17 cellular contexts compared by ENCODE assay signal in genomic region chr1:13664451-13664850, GRCh38. TPM values are rescaled to one million over a fixed set of nuclear protein-coding genes. Genes with fewer than 3 reads are reported as not detected.
DNase-seq lines count a peak whose midpoint lies in the region; ATAC-seq and TF ChIP-seq lines count a peak whose summit lies in the region.
"Had no signal": no experiment of that assay in that cellular context is flagged by ENCODE, and none has a peak within 500 bp of the region (broad histone marks: within the 10 kb centered on the region; RNA-seq: fewer than 3 reads in every experiment).

No MANE protein-coding gene starts in this region.

- H3K36me3 ChIP-seq in mammary epithelial cell (ENCODE audit: insufficient read depth, low read length) (no peaks in the 10 kb centered on the region), vagina (no peaks in the 10 kb centered on the region)
- H3K36me3 ChIP-seq: HAP-1, right atrium auricular region, thyroid gland had no signal

- H3K36me3 Mint-ChIP-seq in activated naive CD4-positive, alpha-beta T cell treated with anti-CD3 and anti-CD28 coated beads, Interleukin-2, amount 50 U/mL, for 72 hours = peaks cover under 1 to 2% of the 10 kb centered on the region in 2 donors

- no peaks in the 10 kb centered on the region for H3K9me3 Mint-ChIP-seq in activated naive CD4-positive, alpha-beta T cell treated with anti-CD3 and anti-CD28 coated beads, Interleukin-2, amount 50 U/mL, for 72 hours

- CTCF ChIA-PET in mammary epithelial cell (lab: Charles Lee; ENCODE audit: low non-redundant PET) = no interaction called here

- no peaks in the 10 kb centered on the region for H4K20me1 ChIP-seq in mammary epithelial cell (ENCODE audit: insufficient read depth, low read length)

- H3K27ac ChIP-seq in mammary epithelial cell (ENCODE audit: insufficient read depth, low read depth, low read length) (no peak overlapping the region), vagina (peak overlapping the region; percentile 74)
- H3K27ac ChIP-seq: right atrium auricular region, thyroid gland had no signal

- H3K27me3 ChIP-seq in mammary epithelial cell (ENCODE audit: insufficient read depth, low read length) = no peaks in the 10 kb centered on the region
- no peaks in the 10 kb centered on the region for H3K27me3 ChIP-seq in vagina
- H3K27me3 ChIP-seq: right atrium auricular region, thyroid gland had no signal

- no peak for TF ChIP-seq POLR2A in vagina (IDR thresholded peaks at IDR 0.05)

- H3K27ac Mint-ChIP-seq in activated naive CD4-positive, alpha-beta T cell treated with anti-CD3 and anti-CD28 coated beads, Interleukin-2, amount 50 U/mL, for 72 hours = no peak overlapping the region
- H3K27ac Mint-ChIP-seq: activated T-cell treated with anti-CD3 and anti-CD28 coated beads, Interleukin-2, amount 50 U/mL, for 24 hours; CD8-positive, alpha-beta memory T cell; stimulated activated naive B cell treated with anti-CD40 and anti-IgM and Interleukin-4, amounts not matched to agents 10 μg/mL and 1 μg/mL and 100 μg/mL, for 72 hours had no signal

- in situ Hi-C loops in mammary epithelial cell (cut with MboI; ENCODE audit: low sequenced_read_pairs in 2 of 2) = loop anchor here in 1 of 2 donors (10.0 kb wide), 1 partner anchor 290 kb away; no protein-coding TSS in a partner anchor

- H3K4me1 ChIP-seq in mammary epithelial cell (ENCODE audit: insufficient read depth, low read length) (peaks cover 3% of the 10 kb centered on the region), vagina (peaks cover 52% of the 10 kb centered on the region)
- H3K4me1 ChIP-seq: right atrium auricular region, thyroid gland had no signal

- H3K4me2 ChIP-seq in mammary epithelial cell (ENCODE audit: insufficient read depth, low read depth, low read length) = peak overlapping the region; percentile 37

- intact Hi-C loops in mammary epithelial cell (cut with micrococcal nuclease) = loop anchor here (2.0 to 10.0 kb wide), 3 partner anchors 82 to 310 kb away; partner anchors contain the start of gene PDPN
- intact Hi-C loops in vagina (cut with DNase I) = loop anchor here (2.0 to 10.0 kb wide), 2 partner anchors 140 to 292 kb away; no protein-coding TSS in a partner anchor

- dilution Hi-C loops in mammary epithelial cell (cut with HindIII; ENCODE audit: low sequenced_read_pairs) = no loop called here

- H2AFZ ChIP-seq in mammary epithelial cell (ENCODE audit: low read depth, low read length) = peak overlapping the region; percentile 9

- no peak for DNase-seq in activated naive CD4-positive, alpha-beta T cell treated with anti-CD3 and anti-CD28 coated beads, Interleukin-2, amount 50 U/mL, for 72 hours (ENCODE audit: low spot score in 2 of 2)
- DNase-seq in activated naive CD4-positive, alpha-beta T cell (lab: John Stamatoyannopoulos, UW) = no peak
- DNase-seq in mammary epithelial cell (peak; percentile 71), vagina (ENCODE audit: extremely low spot score in 2 of 2) (no peak), AG08395 (ENCODE audit: low spot score) (no peak)
- DNase-seq: activated T-cell treated with anti-CD3 and anti-CD28 coated beads, Interleukin-2, amount 50 U/mL, for 24 hours; CD8-positive, alpha-beta memory T cell; cortex of kidney; kidney; Right ventricle myocardium superior; stimulated activated naive B cell treated with anti-CD40 and anti-IgM and Interleukin-4, amounts not matched to agents 10 μg/mL and 1 μg/mL and 100 μg/mL, for 72 hours; thyroid gland had no signal

- H3K9ac ChIP-seq in mammary epithelial cell (ENCODE audit: insufficient read depth, low read length) = no peak overlapping the region

- no TSS peak for BruUV-seq in mammary epithelial cell (replicated peaks; lab: Mats Ljungman, UMichigan)

- ATAC-seq in activated naive CD4-positive, alpha-beta T cell treated with anti-CD3 and anti-CD28 coated beads, Interleukin-2, amount 50 U/mL, for 72 hours = peak; percentile 45 to 69
- ATAC-seq in HG03460 (IDR thresholded peaks at IDR 0.05; ENCODE audit: unreplicated experiment) = peak; percentile 50
- no peak for ATAC-seq in HG02588 (IDR thresholded peaks at IDR 0.05; ENCODE audit: unreplicated experiment)
- ATAC-seq in HG03045 (IDR thresholded peaks at IDR 0.05; ENCODE audit: unreplicated experiment) = no peak
- ATAC-seq: stimulated activated naive B cell treated with anti-CD40 and anti-IgM and Interleukin-4, amounts not matched to agents 10 μg/mL and 1 μg/mL and 100 μg/mL, for 72 hours had no signal

- WGBS in mammary epithelial cell (ENCODE audit: low coverage, missing lambda C conversion rate) = 0% methylated on average over 1 of the region's 1 CpG

- no peaks in the 10 kb centered on the region for H3K79me2 ChIP-seq in mammary epithelial cell (ENCODE audit: insufficient read depth, low read length)

- no peak overlapping the region for H3K4me3 ChIP-seq in mammary epithelial cell (replicated peaks in 1 of 3; ENCODE audit: insufficient read depth in 1 of 3, low read depth in 2 of 3, low read length in 3 of 3)
- no peak overlapping the region for H3K4me3 ChIP-seq in vagina
- H3K4me3 ChIP-seq: HAP-1, right atrium auricular region, thyroid gland had no signal

- H3K9me3 ChIP-seq in mammary epithelial cell (replicated peaks; ENCODE audit: insufficient read depth, low read length) (peaks cover under 1% of the 10 kb centered on the region), vagina (no peaks in the 10 kb centered on the region)
- H3K9me3 ChIP-seq: HAP-1, thyroid gland had no signal

- TF ChIP-seq CTCF in mammary epithelial cell (conservative IDR thresholded peaks at IDR 0.05 in 1 of 2, IDR thresholded peaks at IDR 0.05 in 1 of 2; ENCODE audit: extremely low read depth in 1 of 2, insufficient read depth in 1 of 2, low read depth in 1 of 2, low read length in 2 of 2) (peak in 1 of 2 donors; percentile 0), vagina (IDR thresholded peaks at IDR 0.05) (no peak)

RNA-seq across cellular contexts. Expression of gene PRDM2, which starts 35.5 kb away (rescaled TPM):
- total RNA-seq in activated naive CD4-positive, alpha-beta T cell treated with anti-CD3 and anti-CD28 coated beads, Interleukin-2, amount 50 U/mL, for 72 hours = 10 to 100 TPM; 44.0 to 64.3 TPM
- total RNA-seq in mammary epithelial cell = 10 to 100 TPM; 11.0 to 29.7 TPM
- polyA plus RNA-seq in mammary epithelial cell = 6.8 TPM
- polyA minus RNA-seq in mammary epithelial cell = 27.1 TPM
- 56.2 TPM for total RNA-seq in vagina

Comparison
In these comparisons a context has a peak if more than half of its experiments do, and no peak if none do; other contexts are left out.
1. ATAC-seq: peak in activated naive CD4-positive, alpha-beta T cell treated with anti-CD3 and anti-CD28 coated beads, Interleukin-2, amount 50 U/mL, for 72 hours (2 of 2) and HG03460 (single experiment); none in HG02588 (single experiment) and HG03045 (single experiment).